Comparison of ENCODE assay signal across 1 cellular context in genomic region chr12:106302401-106303201, GRCh38.
TF ChIP-seq lines count a peak whose summit lies in the region.

TSS of gene TCP11L2 (plus strand) at chr12:106302733. CDS start at chr12:106311076, 8,343 bp downstream.

TF ChIP-seq in HepG2, 621 proteins besides CTCF, POLR2A, EP300 and RAD21 (continued from another document and continues in another):
- TF ChIP-seq NFAT5 (CRISPR knock-in tag; IDR thresholded peaks at IDR 0.05), result no peak
- 0 out of 2 replicates have a peak, but pooled peaks have one; percentile 5 for TF ChIP-seq KDM2A (CRISPR knock-in tag; IDR thresholded peaks at IDR 0.05; ENCODE audit: borderline replicate concordance, low read depth)
- no peak for TF ChIP-seq STAT6 (CRISPR knock-in tag; IDR thresholded peaks at IDR 0.05; ENCODE audit: borderline replicate concordance)
- TF ChIP-seq MTERF4 (CRISPR knock-in tag; IDR thresholded peaks at IDR 0.05), result no peak
- TF ChIP-seq NR2C2 (CRISPR knock-in tag; IDR thresholded peaks at IDR 0.05; ENCODE audit: borderline replicate concordance), result peak; percentile 49
- no peak for TF ChIP-seq ZNF644 (CRISPR knock-in tag; IDR thresholded peaks at IDR 0.05; ENCODE audit: low read depth)
- TF ChIP-seq MED13 (CRISPR knock-in tag; IDR thresholded peaks at IDR 0.05), result no peak
- TF ChIP-seq JUNB (CRISPR knock-in tag; IDR thresholded peaks at IDR 0.05; ENCODE audit: borderline replicate concordance), result no peak
- TF ChIP-seq FOXO1 (CRISPR knock-in tag; IDR thresholded peaks at IDR 0.05), result peak; percentile 49; the same call in 1 of the 2 replicates
- TF ChIP-seq LCORL (IDR thresholded peaks at IDR 0.05), result no peak
- 0 out of 2 replicates have a peak, but pooled peaks have one; percentile 9 for TF ChIP-seq LCORL (CRISPR knock-in tag; IDR thresholded peaks at IDR 0.05)
- TF ChIP-seq DRAP1 (CRISPR knock-in tag; IDR thresholded peaks at IDR 0.05), result peak; percentile 71; the same call in 1 of the 2 replicates
- TF ChIP-seq ZNF720 (CRISPR knock-in tag; IDR thresholded peaks at IDR 0.05), result no peak
- TF ChIP-seq ZNF276 (CRISPR knock-in tag; IDR thresholded peaks at IDR 0.05; ENCODE audit: low read depth), result peak; percentile 18; the same call in 1 of the 2 replicates
- TF ChIP-seq ZNF737 (CRISPR knock-in tag; IDR thresholded peaks at IDR 0.05; ENCODE audit: borderline replicate concordance), result no peak
- no peak for TF ChIP-seq SMARCC2 (IDR thresholded peaks at IDR 0.05)
- TF ChIP-seq TFDP1 (CRISPR knock-in tag; IDR thresholded peaks at IDR 0.05; ENCODE audit: borderline replicate concordance), result no peak
- TF ChIP-seq FOXA1 (IDR thresholded peaks at IDR 0.05), result no peak
- no peak for TF ChIP-seq FOXA1 (CRISPR knock-in tag; IDR thresholded peaks at IDR 0.05)
- no peak for TF ChIP-seq ZNF296 (CRISPR knock-in tag; conservative IDR thresholded peaks at IDR 0.05)
- TF ChIP-seq ZNF841 (CRISPR knock-in tag; IDR thresholded peaks at IDR 0.05; ENCODE audit: borderline replicate concordance), result no peak
- TF ChIP-seq ZBTB21 (CRISPR knock-in tag; IDR thresholded peaks at IDR 0.05), result no peak
- TF ChIP-seq ZNF674 (CRISPR knock-in tag; IDR thresholded peaks at IDR 0.05; ENCODE audit: low read depth), result no peak
- no peak for TF ChIP-seq ARID2 (CRISPR knock-in tag; IDR thresholded peaks at IDR 0.05; ENCODE audit: borderline replicate concordance)
- TF ChIP-seq ZNF10 (CRISPR knock-in tag; IDR thresholded peaks at IDR 0.05; ENCODE audit: borderline replicate concordance, low read depth), result 0 out of 2 replicates have a peak, but pooled peaks have one; percentile 64
- no peak for TF ChIP-seq SOX13 (IDR thresholded peaks at IDR 0.05)
- TF ChIP-seq SOX13 (CRISPR knock-in tag; conservative IDR thresholded peaks at IDR 0.05 in 1 of 2, IDR thresholded peaks at IDR 0.05 in 1 of 2), result no peak
- no peak for TF ChIP-seq ZNF232 (CRISPR knock-in tag; IDR thresholded peaks at IDR 0.05; ENCODE audit: borderline replicate concordance)
- peak; percentile 60; the same call in 1 of the 2 replicates for TF ChIP-seq SNAI1 (CRISPR knock-in tag; IDR thresholded peaks at IDR 0.05; ENCODE audit: borderline replicate concordance)
- TF ChIP-seq ZBTB25 (CRISPR knock-in tag; IDR thresholded peaks at IDR 0.05), result peak; percentile 22; the same call in 1 of the 2 replicates
- no peak for TF ChIP-seq SIX4 (CRISPR knock-in tag; IDR thresholded peaks at IDR 0.05)
- TF ChIP-seq ZNF230 (CRISPR knock-in tag; IDR thresholded peaks at IDR 0.05), result peak; percentile 25; the same call in 1 of the 2 replicates
- no peak for TF ChIP-seq PLRG1 (conservative IDR thresholded peaks at IDR 0.05)
- TF ChIP-seq ZNF543 (CRISPR knock-in tag; IDR thresholded peaks at IDR 0.05), result 0 out of 2 replicates have a peak, but pooled peaks have one; percentile 50
- no peak for TF ChIP-seq ZNF143 (CRISPR knock-in tag; IDR thresholded peaks at IDR 0.05)
- TF ChIP-seq ZNF530 (CRISPR knock-in tag; IDR thresholded peaks at IDR 0.05; ENCODE audit: low read depth), result no peak
- no peak for TF ChIP-seq NCOA1 (CRISPR knock-in tag; IDR thresholded peaks at IDR 0.05)
- TF ChIP-seq TEAD2 (CRISPR knock-in tag; IDR thresholded peaks at IDR 0.05), result no peak
- TF ChIP-seq POLR2G (IDR thresholded peaks at IDR 0.05; ENCODE audit: low read depth, low read length), result peak; percentile 53; the same call in 1 of the 2 replicates
- no peak for TF ChIP-seq ZNF652 (CRISPR knock-in tag; IDR thresholded peaks at IDR 0.05; ENCODE audit: borderline replicate concordance, low read depth)
- TF ChIP-seq ZBTB33 (CRISPR knock-in tag; IDR thresholded peaks at IDR 0.05), result no peak
- no peak for TF ChIP-seq IKZF1 (IDR thresholded peaks at IDR 0.05)
- TF ChIP-seq ZFP36L2 (CRISPR knock-in tag; IDR thresholded peaks at IDR 0.05), result no peak
- no peak for TF ChIP-seq DNMT1 (CRISPR knock-in tag; IDR thresholded peaks at IDR 0.05)
- TF ChIP-seq JARID2 (CRISPR knock-in tag; IDR thresholded peaks at IDR 0.05; ENCODE audit: insufficient replicate concordance), result no peak
- no peak for TF ChIP-seq ZNF816 (CRISPR knock-in tag; IDR thresholded peaks at IDR 0.05; ENCODE audit: borderline replicate concordance)
- no peak for TF ChIP-seq SALL2 (CRISPR knock-in tag; IDR thresholded peaks at IDR 0.05)
- no peak for TF ChIP-seq TFDP2 (CRISPR knock-in tag; IDR thresholded peaks at IDR 0.05)
- TF ChIP-seq SMAD9 (CRISPR knock-in tag; IDR thresholded peaks at IDR 0.05), result no peak
- no peak for TF ChIP-seq RBM39 (IDR thresholded peaks at IDR 0.05; ENCODE audit: low read depth, low read length, poor library complexity, severe bottlenecking)
- TF ChIP-seq ZNF546 (CRISPR knock-in tag; conservative IDR thresholded peaks at IDR 0.05), result peak; percentile 69; the same call in 1 of the 2 replicates
- TF ChIP-seq HDAC2 (CRISPR knock-in tag; IDR thresholded peaks at IDR 0.05), result peak; percentile 10; the same call in 1 of the 2 replicates
- TF ChIP-seq ZBTB7B (CRISPR knock-in tag; IDR thresholded peaks at IDR 0.05), result no peak
- no peak for TF ChIP-seq CBX1 (IDR thresholded peaks at IDR 0.05; ENCODE audit: low read depth)
- peak; percentile 45; the same call in 1 of the 2 replicates for TF ChIP-seq ZMYM4 (CRISPR knock-in tag; IDR thresholded peaks at IDR 0.05)
- TF ChIP-seq ATF7-NPFF (CRISPR knock-in tag; IDR thresholded peaks at IDR 0.05; ENCODE audit: low read depth), result no peak
- no peak for TF ChIP-seq CBX2 (IDR thresholded peaks at IDR 0.05; ENCODE audit: low read depth, low read length)
- no peak for TF ChIP-seq CBX2 (CRISPR knock-in tag; IDR thresholded peaks at IDR 0.05; ENCODE audit: low read depth)
- no peak for TF ChIP-seq ZNF678 (CRISPR knock-in tag; IDR thresholded peaks at IDR 0.05)
